1 cellular context compared by ENCODE assay signal in genomic region chr15:58432421-58432820, GRCh38.
TF ChIP-seq lines count a peak whose summit lies in the region.

No MANE protein-coding gene starts in this region.

TF ChIP-seq in IMR-90, 13 proteins besides CTCF, POLR2A, EP300 and RAD21:
- TF ChIP-seq SMC3 (IDR thresholded peaks at IDR 0.05; ENCODE audit: low read depth, low read length), result no peak
- peak; percentile 82 for TF ChIP-seq CEBPB (IDR thresholded peaks at IDR 0.05; ENCODE audit: low read depth, low read length)
